In genomic region chr9:132991351-132992300, GRCh38 we compare ENCODE assay signal across 3 cellular contexts.
TF ChIP-seq lines count a peak whose summit lies in the region.

No MANE protein-coding gene starts in this region.

TF ChIP-seq in SK-N-SH, 30 proteins besides CTCF, POLR2A, EP300 and RAD21 (continues in another document):
- no peak for TF ChIP-seq MAX (IDR thresholded peaks at IDR 0.05; ENCODE audit: low read depth)
- TF ChIP-seq IRF3 (IDR thresholded peaks at IDR 0.05; ENCODE audit: low read depth, low read length), result no peak
- TF ChIP-seq MEF2A (IDR thresholded peaks at IDR 0.05; ENCODE audit: borderline replicate concordance, low read depth), result no peak
- no peak for TF ChIP-seq CHD2 (IDR thresholded peaks at IDR 0.05; ENCODE audit: low read length, partially characterized antibody)
- TF ChIP-seq ZBTB33 (IDR thresholded peaks at IDR 0.05; ENCODE audit: borderline replicate concordance, low read depth), result no peak
- TF ChIP-seq TAF1 (IDR thresholded peaks at IDR 0.05; ENCODE audit: borderline replicate concordance, low read depth, low read length), result no peak
- TF ChIP-seq ELF1 (IDR thresholded peaks at IDR 0.05), result no peak
- no peak for TF ChIP-seq MXI1 (IDR thresholded peaks at IDR 0.05; ENCODE audit: low read depth, low read length)
- TF ChIP-seq PBX3 (IDR thresholded peaks at IDR 0.05), result no peak

TF ChIP-seq in SK-N-SH treated with all-trans-retinoic acid at 6 μM for 48 hours, 23 proteins besides CTCF, POLR2A, EP300 and RAD21:
- no peak for TF ChIP-seq CREB5 (CRISPR knock-in tag; IDR thresholded peaks at IDR 0.05; ENCODE audit: low read depth)
- no peak for TF ChIP-seq ZC3H10 (CRISPR knock-in tag; IDR thresholded peaks at IDR 0.05)
- no peak for TF ChIP-seq BACH2 (CRISPR knock-in tag; IDR thresholded peaks at IDR 0.05; ENCODE audit: borderline replicate concordance)
- TF ChIP-seq ZFP30 (CRISPR knock-in tag; IDR thresholded peaks at IDR 0.05), result no peak
- TF ChIP-seq RARB (CRISPR knock-in tag; IDR thresholded peaks at IDR 0.05), result no peak
- no peak for TF ChIP-seq ISL1 (CRISPR knock-in tag; IDR thresholded peaks at IDR 0.05)
- TF ChIP-seq ZFP3 (CRISPR knock-in tag; IDR thresholded peaks at IDR 0.05), result no peak
- no peak for TF ChIP-seq SNAI2 (CRISPR knock-in tag; IDR thresholded peaks at IDR 0.05)
- no peak for TF ChIP-seq POU6F1 (CRISPR knock-in tag; IDR thresholded peaks at IDR 0.05; ENCODE audit: borderline replicate concordance, low read depth)
TF ChIP-seq in SK-N-SH treated with all-trans-retinoic acid at 6 μM for 48 hours: peak in this region for 0.

TF ChIP-seq in H1, 55 proteins besides CTCF, POLR2A, EP300 and RAD21:
- TF ChIP-seq TAF1 (IDR thresholded peaks at IDR 0.05; ENCODE audit: low read depth, low read length), result no peak
- no peak for TF ChIP-seq E2F6 (IDR thresholded peaks at IDR 0.05)
- no peak for TF ChIP-seq GABPA (IDR thresholded peaks at IDR 0.05; ENCODE audit: borderline replicate concordance, insufficient read depth, low read length)
- TF ChIP-seq SIX5 (IDR thresholded peaks at IDR 0.05; ENCODE audit: low read depth, low read length), result no peak
